In the genomic region with DNA sequence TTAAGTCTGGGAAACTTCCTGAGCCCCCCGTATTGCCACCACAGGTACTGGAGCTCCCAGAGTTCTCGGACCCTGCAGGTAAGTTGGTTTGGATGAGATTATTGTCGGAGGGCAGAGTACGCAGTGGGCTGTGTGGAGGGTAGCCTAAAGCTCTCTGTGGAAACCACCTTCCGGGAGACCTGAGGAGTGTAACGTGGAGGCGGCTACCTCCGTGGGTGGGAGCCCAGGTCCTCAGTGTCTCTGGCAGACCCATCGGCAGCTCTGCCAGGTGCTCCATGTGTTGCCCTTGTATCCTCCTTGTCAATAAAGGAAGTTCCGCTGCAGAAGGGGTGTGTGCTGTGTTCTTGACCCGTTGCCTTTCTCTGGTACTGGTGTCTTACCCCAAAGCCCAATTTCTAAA, we compare ENCODE assay signal across 5 cellular contexts.
"Had no signal": no experiment of that assay in that cellular context is flagged by ENCODE, and none has a peak within 500 bp of the region (broad histone marks: within the 10 kb centered on the region; RNA-seq: fewer than 3 reads in every experiment).

No MANE protein-coding gene starts in this region.

- H3K4me3 ChIP-seq: GM23338 had no signal

- H3K4me2 ChIP-seq: GM23338 had no signal

- ATAC-seq: GM23338, HepG2 had no signal

- DNase-seq: H9, HCEC 1CT had no signal

- H3K27ac ChIP-seq: HL-60 had no signal
